24 cellular contexts compared by ENCODE assay signal in the genomic region with DNA sequence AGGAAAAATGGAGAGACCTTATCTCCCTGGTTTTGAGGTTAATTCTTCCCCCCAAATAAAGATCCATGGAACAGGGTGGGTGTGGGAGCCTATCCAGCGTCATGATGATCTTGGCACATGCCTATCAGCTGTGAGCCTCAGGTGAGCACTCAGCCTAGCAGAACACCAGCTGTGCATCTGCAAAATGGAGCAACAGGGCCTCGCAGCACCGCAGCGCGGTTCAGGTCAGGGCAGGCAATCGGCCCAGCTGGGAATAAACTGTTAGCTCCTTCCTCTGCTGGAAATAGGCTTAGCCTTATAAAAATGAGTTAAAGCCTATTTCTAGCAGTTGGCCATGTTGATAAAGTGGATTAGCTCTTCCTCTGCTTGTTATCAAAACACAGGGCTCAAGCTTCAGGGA.
"Had no signal": no experiment of that assay in that cellular context is flagged by ENCODE, and none has a peak within 500 bp of the region (broad histone marks: within the 10 kb centered on the region; RNA-seq: fewer than 3 reads in every experiment).

No MANE protein-coding gene starts in this region.

- H3K27ac ChIP-seq: ascending aorta, breast epithelium, epithelial cell of prostate, hepatocyte, left ventricle myocardium inferior, parathyroid adenoma, sigmoid colon, SK-N-MC, thoracic aorta, uterus had no signal

- H3K27ac Mint-ChIP-seq: activated B cell treated with CpG ODN at 0.5 μM for 24 hours; activated CD8-positive, alpha-beta T cell treated with anti-CD3 and anti-CD28 coated beads for 36 hours; activated naive CD4-positive, alpha-beta T cell treated with anti-CD3 and anti-CD28 coated beads, Interleukin-2, amount 50 U/mL, for 24 hours; activated T-cell treated with anti-CD3 and anti-CD28 coated beads, Interleukin-2, amount 50 U/mL, for 24 hours; activated T-helper 2 cell treated with anti-CD3 and anti-CD28 coated beads, Interferon-gamma antibody, Interleukin-2, Interleukin-4, amounts not matched to agents 10 μg/mL and 5 μg/mL and 100 μg/mL, durations not matched to agents 14 hours and 24 hours and 36 hours; naive thymus-derived CD4-positive, alpha-beta T cell; stimulated activated effector memory CD8-positive, alpha-beta T cell treated with anti-CD3 and anti-CD28 coated beads, Interleukin-12 subunit alpha, Interleukin-12 subunit beta, amount 100 ng/mL, for 72 hours; T-helper 2 cell treated with Interferon-gamma antibody and Interleukin-4, amounts not matched to agents 5 μg/mL and 100 μg/mL, for 36 hours had no signal

- H3K9me3 ChIP-seq: ascending aorta, breast epithelium, left ventricle myocardium inferior, sigmoid colon, thoracic aorta, uterus had no signal

- H3K4me1 ChIP-seq: ascending aorta, breast epithelium, left ventricle myocardium inferior, parathyroid adenoma, sigmoid colon, uterus had no signal

- H3K27me3 ChIP-seq: ascending aorta, breast epithelium, hepatocyte, sigmoid colon, uterus had no signal

- H3K4me3 ChIP-seq: ascending aorta, breast epithelium, hepatocyte, left ventricle myocardium inferior, sigmoid colon, SK-N-MC, thoracic aorta, uterus had no signal

- H3K36me3 ChIP-seq: ascending aorta, breast epithelium, left ventricle myocardium inferior, sigmoid colon, thoracic aorta, uterus had no signal

- DNase-seq: activated B cell treated with CpG ODN at 0.5 μM for 24 hours; activated CD4-positive, alpha-beta T cell treated with anti-CD3 and anti-CD28 coated beads for 48 hours; activated CD8-positive, alpha-beta T cell treated with anti-CD3 and anti-CD28 coated beads for 36 hours; activated T-cell treated with anti-CD3 and anti-CD28 coated beads, Interleukin-2, amount 50 U/mL, for 24 hours; cerebellar nuclear complex; dermis blood vessel endothelial cell; foreskin fibroblast; kidney; left ventricle myocardium inferior; naive thymus-derived CD4-positive, alpha-beta T cell; sigmoid colon; stimulated activated CD4-positive, alpha-beta T cell treated with anti-CD3 and anti-CD28 coated beads, Interleukin-4, amount 100 ng/mL, for 24 hours; uterus had no signal

- H3K36me3 Mint-ChIP-seq: activated naive CD4-positive, alpha-beta T cell treated with anti-CD3 and anti-CD28 coated beads, Interleukin-2, amount 50 U/mL, for 24 hours; naive thymus-derived CD4-positive, alpha-beta T cell; stimulated activated effector memory CD8-positive, alpha-beta T cell treated with anti-CD3 and anti-CD28 coated beads, Interleukin-12 subunit alpha, Interleukin-12 subunit beta, amount 100 ng/mL, for 72 hours had no signal

- H3K4me3 Mint-ChIP-seq: activated B cell treated with CpG ODN at 0.5 μM for 24 hours; activated CD8-positive, alpha-beta T cell treated with anti-CD3 and anti-CD28 coated beads for 36 hours; activated naive CD4-positive, alpha-beta T cell treated with anti-CD3 and anti-CD28 coated beads, Interleukin-2, amount 50 U/mL, for 24 hours; activated T-cell treated with anti-CD3 and anti-CD28 coated beads, Interleukin-2, amount 50 U/mL, for 24 hours; naive thymus-derived CD4-positive, alpha-beta T cell; stimulated activated effector memory CD8-positive, alpha-beta T cell treated with anti-CD3 and anti-CD28 coated beads, Interleukin-12 subunit alpha, Interleukin-12 subunit beta, amount 100 ng/mL, for 72 hours; T-helper 2 cell treated with Interferon-gamma antibody and Interleukin-4, amounts not matched to agents 5 μg/mL and 100 μg/mL, for 36 hours had no signal

- H3K4me1 Mint-ChIP-seq: activated naive CD4-positive, alpha-beta T cell treated with anti-CD3 and anti-CD28 coated beads, Interleukin-2, amount 50 U/mL, for 24 hours; naive thymus-derived CD4-positive, alpha-beta T cell had no signal

- H3K9ac ChIP-seq: parathyroid adenoma had no signal

- H3K9me3 Mint-ChIP-seq: activated B cell treated with CpG ODN at 0.5 μM for 24 hours; activated CD8-positive, alpha-beta T cell treated with anti-CD3 and anti-CD28 coated beads for 36 hours; activated naive CD4-positive, alpha-beta T cell treated with anti-CD3 and anti-CD28 coated beads, Interleukin-2, amount 50 U/mL, for 24 hours; activated T-cell treated with anti-CD3 and anti-CD28 coated beads, Interleukin-2, amount 50 U/mL, for 24 hours; activated T-helper 2 cell treated with anti-CD3 and anti-CD28 coated beads, Interferon-gamma antibody, Interleukin-2, Interleukin-4, amounts not matched to agents 10 μg/mL and 5 μg/mL and 100 μg/mL, durations not matched to agents 14 hours and 24 hours and 36 hours; stimulated activated effector memory CD8-positive, alpha-beta T cell treated with anti-CD3 and anti-CD28 coated beads, Interleukin-12 subunit alpha, Interleukin-12 subunit beta, amount 100 ng/mL, for 72 hours; T-helper 2 cell treated with Interferon-gamma antibody and Interleukin-4, amounts not matched to agents 5 μg/mL and 100 μg/mL, for 36 hours had no signal
